8 cellular contexts compared by ENCODE assay signal in genomic region chr2:54666131-54666637, GRCh38. TPM values are rescaled to one million over a fixed set of nuclear protein-coding genes. Genes with fewer than 3 reads are reported as not detected.
A peak's percentile ranks its signal among the peaks of the same experiment; 100 is the strongest.
DNase-seq lines count a peak whose midpoint lies in the region; ATAC-seq, FAIRE-seq and TF ChIP-seq lines count a peak whose summit lies in the region.

No MANE protein-coding gene starts in this region.

- no peak overlapping the region for H3K4me3 ChIP-seq in BLaER1 treated with 17β-estradiol and CSF1 and Interleukin-3, amounts not matched to agents 10 nM and 100 nM
- H3K4me3 ChIP-seq in SK-N-MC (peak overlapping the region; percentile 34; the same call in 1 of the 2 replicates), testis (no peak overlapping the region)

- FAIRE-seq in D721Med (lab: Jason Lieb, UNC), result no peak

- TF ChIP-seq POLR2A in testis (IDR thresholded peaks at IDR 0.05), result no peak

- peaks cover 16 to 100% (median 100%) of the 10 kb centered on the region in 11 experiments; a peak in 21 of 22 replicates for H3K36me3 ChIP-seq in BLaER1 treated with 17β-estradiol and CSF1 and Interleukin-3, amounts not matched to agents 10 nM and 100 nM
- H3K36me3 ChIP-seq in SK-N-MC (ENCODE audit: insufficient read depth, low read length), result peaks cover 12% of the 10 kb centered on the region; the same call in 1 of the 2 replicates
- H3K36me3 ChIP-seq in testis (ENCODE audit: low read depth, missing control alignments), result no peaks in the 10 kb centered on the region

- H4K20me1 ChIP-seq in BLaER1 treated with 17β-estradiol and CSF1 and Interleukin-3, amounts not matched to agents 10 nM and 100 nM, result peaks cover 0 to 63% (median 6%) of the 10 kb centered on the region in 11 experiments; a peak in 8 of 22 replicates

- no peaks in the 10 kb centered on the region for H3K27me3 Mint-ChIP-seq in osteocyte (ENCODE audit: unreplicated experiment)

- peak overlapping the region in 3 of 11 experiments; percentile 12 to 46 (median 27); a peak in 5 of 22 replicates for H3K27ac ChIP-seq in BLaER1 treated with 17β-estradiol and CSF1 and Interleukin-3, amounts not matched to agents 10 nM and 100 nM
- peak overlapping the region; percentile 78 for H3K27ac ChIP-seq in SK-N-MC
- peak overlapping the region in 1 of 2 donors; percentile 76 for H3K27ac ChIP-seq in testis

- H3K4me1 ChIP-seq in BLaER1 treated with 17β-estradiol and CSF1 and Interleukin-3, amounts not matched to agents 10 nM and 100 nM, result peaks cover 0 to 64% (median 42%) of the 10 kb centered on the region in 10 experiments; a peak in 16 of 20 replicates
- H3K4me1 ChIP-seq in testis, result peaks cover 24% of the 10 kb centered on the region

- H3K9me3 Mint-ChIP-seq in osteocyte (ENCODE audit: unreplicated experiment), result no peaks in the 10 kb centered on the region

- whole genome bisulfite sequencing in testis, 2 donors, result 44 to 65% methylated on average over 3 of the region's 3 CpGs

- H3K9ac ChIP-seq in BLaER1 treated with 17β-estradiol and CSF1 and Interleukin-3, amounts not matched to agents 10 nM and 100 nM, result no peak overlapping the region
- H3K9ac ChIP-seq in SK-N-MC (ENCODE audit: insufficient read length), result no peak overlapping the region

- H3K27me3 ChIP-seq in BLaER1 treated with 17β-estradiol and CSF1 and Interleukin-3, amounts not matched to agents 10 nM and 100 nM, result no peaks in the 10 kb centered on the region
- H3K27me3 ChIP-seq in testis, result no peaks in the 10 kb centered on the region

- no peaks in the 10 kb centered on the region; a peak in 1 of 22 replicates for H3K9me3 ChIP-seq in BLaER1 treated with 17β-estradiol and CSF1 and Interleukin-3, amounts not matched to agents 10 nM and 100 nM (replicated peaks in 1 of 11)
- H3K9me3 ChIP-seq in SK-N-MC (ENCODE audit: low read depth, low read length) (no peaks in the 10 kb centered on the region), testis (no peaks in the 10 kb centered on the region)

- intact Hi-C loops in testis (cut with DNase I; ENCODE audit: low total_unique reads), result no loop called here

- DNase-seq in SK-N-MC (ENCODE audit: low read depth, low spot score) (no peak), fibroblast of peridontal ligament (ENCODE audit: extremely low read depth) (peak; percentile 76), osteocyte (ENCODE audit: extremely low spot score, unreplicated experiment) (peak; percentile 34), D721Med (ENCODE audit: insufficient read length, low spot score) (no peak), testis (no peak), NCI-H1048 (lab: John Stamatoyannopoulos, UW) (no peak)

- H3K36me3 Mint-ChIP-seq in osteocyte (ENCODE audit: unreplicated experiment), result peaks cover 73% of the 10 kb centered on the region

- peak overlapping the region; percentile 87 for H3K27ac Mint-ChIP-seq in osteocyte (ENCODE audit: unreplicated experiment)

- TF ChIP-seq CTCF in osteocyte (IDR thresholded peaks at IDR 0.05), result no peak
- no peak for TF ChIP-seq CTCF in D721Med (IDR thresholded peaks at IDR 0.05; ENCODE audit: insufficient read depth, missing control alignments)
- no peak for TF ChIP-seq CTCF in testis (IDR thresholded peaks at IDR 0.05)

- H3K4me3 Mint-ChIP-seq in osteocyte (ENCODE audit: unreplicated experiment), result no peak overlapping the region

- peak overlapping the region in 6 of 11 experiments; percentile 12 to 79 (median 52); a peak in 12 of 22 replicates for H3K4me2 ChIP-seq in BLaER1 treated with 17β-estradiol and CSF1 and Interleukin-3, amounts not matched to agents 10 nM and 100 nM

- peaks cover 37% of the 10 kb centered on the region for H3K4me1 Mint-ChIP-seq in osteocyte (ENCODE audit: unreplicated experiment)

- ATAC-seq in GM21390 (IDR thresholded peaks at IDR 0.05; ENCODE audit: unreplicated experiment), result no peak

RNA-seq across cellular contexts. Expression of gene EML6, which starts 57.3 kb away (rescaled TPM):
- 0.42 and 1.1 TPM in 2 replicates for total RNA-seq in osteocyte
- 10 to 100 TPM; 12.1 to 17.3 TPM for total RNA-seq in testis
- polyA plus RNA-seq in testis (ENCODE audit: insufficient read depth, low read depth, low replicate concordance), result 7.6 TPM

Comparison
In these comparisons a context has a peak if more than half of its experiments do, and no peak if none do; other contexts are left out.
1. DNase-seq: peak in fibroblast of peridontal ligament (single experiment) and osteocyte (single experiment); none in SK-N-MC (single experiment), D721Med (single experiment), testis (single experiment) and NCI-H1048 (single experiment).